Comparison of ENCODE assay signal across 8 cellular contexts in the genomic region with DNA sequence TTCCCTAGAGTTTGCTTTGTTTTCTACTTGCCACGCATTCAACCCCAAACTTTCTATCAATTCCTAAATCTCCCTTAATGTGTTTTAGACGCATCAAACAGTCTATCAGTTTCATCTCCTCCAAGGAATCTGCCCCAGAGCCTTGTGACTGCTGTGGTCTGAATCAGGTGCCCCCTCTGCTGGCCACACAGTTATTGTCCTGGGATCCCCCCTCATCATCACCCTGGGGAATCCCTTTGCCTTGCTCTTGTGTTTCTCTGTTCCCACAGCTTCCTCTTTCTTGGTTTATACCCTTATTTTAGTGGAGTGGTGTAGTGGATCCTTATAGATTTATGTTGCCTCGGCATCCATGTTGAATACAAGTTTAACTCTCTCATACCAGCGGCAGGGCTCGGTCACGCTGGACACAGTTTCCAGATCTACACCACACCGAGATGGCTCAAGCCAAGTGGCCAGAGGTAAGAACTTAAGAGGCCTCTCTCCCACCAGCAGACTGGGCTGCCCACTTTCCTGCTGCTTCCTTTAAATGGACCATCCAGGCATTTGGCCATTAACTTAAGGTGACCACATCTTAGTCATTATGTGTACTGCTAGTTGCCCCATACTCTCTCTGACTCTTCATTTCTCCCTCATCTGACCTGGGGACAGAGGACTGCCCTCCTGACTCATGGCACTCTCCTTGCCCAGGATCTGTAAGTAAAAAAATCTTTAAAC. TPM values are rescaled to one million over a fixed set of nuclear protein-coding genes. Genes with fewer than 3 reads are reported as not detected.
DNase-seq lines count a peak whose midpoint lies in the region; ATAC-seq and TF ChIP-seq lines count a peak whose summit lies in the region.

No MANE protein-coding gene starts in this region.

- H3K27me3 Mint-ChIP-seq in mesothelial cell of epicardium (ENCODE audit: low read depth) = peaks cover 13% of the 10 kb centered on the region

- H3K9me3 Mint-ChIP-seq in mesothelial cell of epicardium = no peaks in the 10 kb centered on the region

- no peak for TF ChIP-seq CTCF in mesothelial cell of epicardium (IDR thresholded peaks at IDR 0.05; ENCODE audit: unreplicated experiment)

- DNase-seq in D341Med (ENCODE audit: low spot score) (peak; percentile 80), HEK293T (ENCODE audit: extremely low spot score) (peak; percentile 84), SHP77 treated with DMSO at 0.1 percent for 48 hours (lab: John Stamatoyannopoulos, UW) (peak; percentile 8), Right ventricle myocardium superior (peak; percentile 71), putamen (ENCODE audit: low spot score) (no peak), mesothelial cell of epicardium (ENCODE audit: low spot score in 2 of 2, unreplicated experiment in 2 of 2) (no peak)
- peak; percentile 36 for DNase-seq in activated effector memory CD4-positive, alpha-beta T cell treated with Interleukin-2 at 50 U/mL for 16 hours
- peak; percentile 33 to 68 (median 43) for DNase-seq in stimulated activated CD4-positive, alpha-beta T cell treated with anti-CD3 and anti-CD28 coated beads, Interleukin-12 subunit alpha, Interleukin-12 subunit beta, amount 100 ng/mL, for 48 hours (ENCODE audit: low read depth in 2 of 3, low spot score in 1 of 3)

- POLR2A ChIA-PET in HEK293T (lab: Yijun Ruan, JAX) = no interaction called here

- no peak overlapping the region for H3K27ac Mint-ChIP-seq in mesothelial cell of epicardium

- intact Hi-C loops in Right ventricle myocardium superior (cut with DNase I) = loop anchor here (5.0 kb wide), 1 partner anchor 81 kb away; no protein-coding TSS in a partner anchor

- no peak overlapping the region for H3K4me3 Mint-ChIP-seq in mesothelial cell of epicardium

- CTCF ChIA-PET in HEK293T (lab: Yijun Ruan, JAX) = interaction anchor here (0.7 to 1.8 kb wide), 4 partner anchors 10 to 778 kb away, joined by 3 to 5 read pairs (median 4); no protein-coding TSS in a partner anchor

- H3K36me3 Mint-ChIP-seq in mesothelial cell of epicardium = no peaks in the 10 kb centered on the region

- peaks cover 20% of the 10 kb centered on the region for H3K4me1 Mint-ChIP-seq in mesothelial cell of epicardium

- ATAC-seq in Right ventricle myocardium superior (ENCODE audit: poor library complexity) = peak; percentile 66

TF ChIP-seq in HEK293T, 16 proteins besides CTCF, POLR2A, EP300 and RAD21:
- TF ChIP-seq CTBP1 (IDR thresholded peaks at IDR 0.05; ENCODE audit: borderline replicate concordance) (no peak), PKNOX1 (IDR thresholded peaks at IDR 0.05) (0 out of 2 replicates have a peak, but pooled peaks have one; percentile 16)

RNA-seq across cellular contexts. Expression of gene UPB1, which starts 8.2 kb away (rescaled TPM):
- 1.7 TPM for total RNA-seq in Right ventricle myocardium superior
- 1.3 to 1.5 TPM (median 1.3 TPM) in 3 replicates for total RNA-seq in mesothelial cell of epicardium

RNA-seq across cellular contexts. Expression of gene GUCD1, which starts 51.6 kb away (rescaled TPM):
- total RNA-seq in Right ventricle myocardium superior = 291 TPM
- 79.4 to 83.6 TPM (median 83.2 TPM) in 3 replicates for total RNA-seq in mesothelial cell of epicardium

RNA-seq across cellular contexts. Expression of gene SNRPD3, which starts 52.5 kb away (rescaled TPM):
- total RNA-seq in Right ventricle myocardium superior = 63.1 TPM
- 95.1 to 110 TPM (median 102 TPM) in 3 replicates for total RNA-seq in mesothelial cell of epicardium

Comparison
In these comparisons a context has a peak if more than half of its experiments do, and no peak if none do; other contexts are left out.
1. DNase-seq: peak in D341Med (single experiment), HEK293T (single experiment), SHP77 treated with DMSO at 0.1 percent for 48 hours (single experiment), activated effector memory CD4-positive, alpha-beta T cell treated with Interleukin-2 at 50 U/mL for 16 hours (single experiment), Right ventricle myocardium superior (single experiment) and stimulated activated CD4-positive, alpha-beta T cell treated with anti-CD3 and anti-CD28 coated beads, Interleukin-12 subunit alpha, Interleukin-12 subunit beta, amount 100 ng/mL, for 48 hours (3 of 3); none in putamen (single experiment) and mesothelial cell of epicardium (0 of 2).